In the genomic region with DNA sequence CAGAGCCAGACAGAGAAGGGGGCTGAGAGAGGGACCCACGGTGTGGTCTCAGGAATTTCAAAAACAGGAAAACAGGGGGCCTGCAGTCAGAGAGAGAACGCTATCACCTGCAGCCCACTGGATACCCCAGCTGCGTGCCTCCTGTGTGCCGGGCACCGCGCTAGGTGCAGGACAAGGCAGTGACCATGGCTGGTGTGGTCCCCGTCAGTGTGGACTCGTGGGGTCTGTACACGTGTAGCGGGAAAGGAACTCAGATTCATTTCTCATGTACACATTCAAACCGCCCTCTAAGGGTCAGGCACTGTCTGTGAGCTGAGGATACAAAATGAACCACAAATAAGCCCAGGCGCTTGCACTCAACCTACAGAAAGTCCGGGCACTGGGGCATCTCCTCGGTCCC, we compare ENCODE assay signal across 18 cellular contexts. TPM values are rescaled to one million over a fixed set of nuclear protein-coding genes. Genes with fewer than 3 reads are reported as not detected.
DNase-seq lines count a peak whose midpoint lies in the region; ATAC-seq, FAIRE-seq and TF ChIP-seq lines count a peak whose summit lies in the region.
"Had no signal": no experiment of that assay in that cellular context is flagged by ENCODE, and none has a peak within 500 bp of the region (broad histone marks: within the 10 kb centered on the region; RNA-seq: fewer than 3 reads in every experiment).

No MANE protein-coding gene starts in this region.

- intact Hi-C loops in HepG2 (cut with micrococcal nuclease; ENCODE audit: unreplicated experiment) (loop anchor here (5.0 kb wide), 1 partner anchor 296 kb away; no protein-coding TSS in a partner anchor), right lobe of liver (cut with DNase I) (loop anchor here (5.0 to 10.0 kb wide), 2 partner anchors 189 to 191 kb away; no protein-coding TSS in a partner anchor)

- H3K4me3 Mint-ChIP-seq in type B pancreatic cell (no peak overlapping the region), progenitor cell of endocrine pancreas (ENCODE audit: low read depth) (no peak overlapping the region)

- H3K9me3 ChIP-seq in HepG2 (ENCODE audit: low read length) (no peaks in the 10 kb centered on the region), right lobe of liver (no peaks in the 10 kb centered on the region), OCI-LY1 (ENCODE audit: low read length) (no peaks in the 10 kb centered on the region), iPS-20b (ENCODE audit: insufficient read depth, low read depth, low read length) (no peaks in the 10 kb centered on the region)
- H3K9me3 ChIP-seq: BE2C, HAP-1 had no signal

- H3K4me1 Mint-ChIP-seq in type B pancreatic cell (ENCODE audit: unreplicated experiment) (peaks cover 11% of the 10 kb centered on the region), progenitor cell of endocrine pancreas (ENCODE audit: low read depth) (peaks cover 7% of the 10 kb centered on the region)

- no peak for FAIRE-seq in HepG2 (lab: Jason Lieb, UNC)
- FAIRE-seq: D721Med had no signal

- WGBS in HepG2 (ENCODE audit: low lambda C conversion rate): 85% methylated on average over 12 of the region's 14 CpGs
- no CpG with 5 or more reads among the region's 14 CpGs for WGBS in right lobe of liver (ENCODE audit: insufficient coverage, low coverage, low lambda C conversion rate, missing lambda C conversion rate)

- TF ChIP-seq CTCF in HepG2 (CRISPR knock-in tag; IDR thresholded peaks at IDR 0.05): no peak
- TF ChIP-seq CTCF in right lobe of liver (IDR thresholded peaks at IDR 0.05): no peak
- TF ChIP-seq CTCF in OCI-LY1 (IDR thresholded peaks at IDR 0.05; ENCODE audit: low read length): no peak
- no peak for TF ChIP-seq CTCF in type B pancreatic cell (conservative IDR thresholded peaks at IDR 0.05)
- no peak for TF ChIP-seq CTCF in progenitor cell of endocrine pancreas (IDR thresholded peaks at IDR 0.05; ENCODE audit: unreplicated experiment)
- TF ChIP-seq CTCF in GM10266 (IDR thresholded peaks at IDR 0.05; ENCODE audit: control insufficient read depth, insufficient read depth, low read depth, missing control alignments): no peak

- H3K4me3 ChIP-seq in HepG2 (replicated peaks in 1 of 3; ENCODE audit: insufficient read depth in 1 of 3, low read depth in 2 of 3, low read length in 3 of 3) (no peak overlapping the region), right lobe of liver (no peak overlapping the region), OCI-LY1 (ENCODE audit: low read depth, low read length, poor library complexity, severe bottlenecking) (no peak overlapping the region), iPS-20b (ENCODE audit: low read length) (no peak overlapping the region)
- H3K4me3 ChIP-seq: HAP-1 had no signal

- POLR2A ChIA-PET in HepG2 (lab: Yijun Ruan, JAX): no interaction called here

- CTCF ChIA-PET in HepG2 (lab: Yijun Ruan, JAX; ENCODE audit: low intra/inter-chr PET ratio, low total read pairs): interaction anchor here (3.0 kb wide), 1 partner anchor 181 kb away, joined by 46 read pairs; no protein-coding TSS in a partner anchor

- H3K27me3 ChIP-seq in HepG2 (ENCODE audit: control insufficient read depth in 1 of 2, insufficient read depth in 2 of 2, low read length in 2 of 2): no peaks in the 10 kb centered on the region
- H3K27me3 ChIP-seq in right lobe of liver: no peaks in the 10 kb centered on the region
- H3K27me3 ChIP-seq in OCI-LY1 (ENCODE audit: insufficient read depth, low read length): no peaks in the 10 kb centered on the region
- no peaks in the 10 kb centered on the region for H3K27me3 ChIP-seq in iPS-20b (ENCODE audit: insufficient read depth, low read length)
- H3K27me3 ChIP-seq: BE2C, SJCRH30 had no signal

- no peak overlapping the region for H3K9ac ChIP-seq in HepG2 (ENCODE audit: insufficient read depth, low read depth, low read length)
- H3K9ac ChIP-seq in OCI-LY1 (ENCODE audit: low read length): no peak overlapping the region
- 0 out of 2 replicates have a peak overlapping the region, but pooled peaks have one; percentile 16 for H3K9ac ChIP-seq in iPS-20b (ENCODE audit: low read depth, low read length)

- TF ChIP-seq EP300 in HepG2 (IDR thresholded peaks at IDR 0.05; ENCODE audit: low read depth in 2 of 2, low read length in 2 of 2): no peak
- no peak for TF ChIP-seq EP300 in HepG2 (CRISPR knock-in tag; IDR thresholded peaks at IDR 0.05; ENCODE audit: borderline replicate concordance)

- H3K36me3 Mint-ChIP-seq in type B pancreatic cell: no peaks in the 10 kb centered on the region
- no peaks in the 10 kb centered on the region for H3K36me3 Mint-ChIP-seq in progenitor cell of endocrine pancreas (ENCODE audit: insufficient read depth)
- H3K36me3 Mint-ChIP-seq: CD8-positive, alpha-beta T cell had no signal

- BruUV-seq in HepG2 (replicated peaks; lab: Mats Ljungman, UMichigan): no TSS peak

- no peaks in the 10 kb centered on the region for H4K20me1 ChIP-seq in HepG2 (ENCODE audit: insufficient read depth, low read length)
- no peaks in the 10 kb centered on the region for H4K20me1 ChIP-seq in OCI-LY1 (ENCODE audit: insufficient read depth, low read length)

- no peak for TF ChIP-seq POLR2A in HepG2 (IDR thresholded peaks at IDR 0.05; ENCODE audit: insufficient read depth in 1 of 2, low read depth in 2 of 2, low read length in 2 of 2)
- no peak for TF ChIP-seq POLR2A in right lobe of liver (IDR thresholded peaks at IDR 0.05)

- DNase-seq in HepG2 (ENCODE audit: low spot score) (no peak), right lobe of liver (no peak), type B pancreatic cell (ENCODE audit: extremely low spot score, unreplicated experiment) (no peak), progenitor cell of endocrine pancreas (ENCODE audit: low spot score, unreplicated experiment) (no peak), GM10266 (ENCODE audit: extremely low spot score) (no peak)
- DNase-seq: CD8-positive, alpha-beta T cell; DMS79; NCI-H1105 treated with DMSO at 0.1 percent for 48 hours; NCI-H1694; NCI-H2081 treated with DMSO at 0.1 percent for 48 hours; RPMI8226 had no signal

- no peaks in the 10 kb centered on the region for H3F3A ChIP-seq in OCI-LY1 (ENCODE audit: insufficient read depth, low read length)

- peak; percentile 8; the same call in 2 of the 3 replicates for ATAC-seq in HepG2
- ATAC-seq in right lobe of liver: no peak
- no peak for ATAC-seq in GM21576 (IDR thresholded peaks at IDR 0.05; ENCODE audit: unreplicated experiment)
- ATAC-seq: CD8-positive, alpha-beta T cell had no signal

- H3K4me2 ChIP-seq in HepG2 (ENCODE audit: low read depth, low read length) (no peak overlapping the region), OCI-LY1 (ENCODE audit: low read length) (peak overlapping the region; percentile 23; the same call in 1 of the 2 replicates)

- H2AFZ ChIP-seq in HepG2 (ENCODE audit: low read length) (no peak overlapping the region), OCI-LY1 (ENCODE audit: low read length) (no peak overlapping the region)

- 0 out of 2 replicates have a peak, but pooled peaks cover 4% of the 10 kb centered on the region for H3K4me1 ChIP-seq in HepG2 (ENCODE audit: insufficient read depth, low read length)
- H3K4me1 ChIP-seq in right lobe of liver: no peaks in the 10 kb centered on the region
- peaks cover 20% of the 10 kb centered on the region for H3K4me1 ChIP-seq in OCI-LY1 (ENCODE audit: insufficient read depth, low read length, severe bottlenecking)
- H3K4me1 ChIP-seq in iPS-20b (ENCODE audit: insufficient read depth, low read length): 0 out of 2 replicates have a peak, but pooled peaks cover 3% of the 10 kb centered on the region
- H3K4me1 ChIP-seq: HAP-1, SJCRH30 had no signal

- H3K9me2 ChIP-seq in OCI-LY1 (ENCODE audit: low read depth, low read length): no peaks in the 10 kb centered on the region

- in situ Hi-C loops in HepG2 (cut with HindIII; ENCODE audit: extremely low pct_ligation_motif_present, low pct_unique_long_range_greater_than_20kb): loop anchor here (5.0 kb wide), 1 partner anchor 181 kb away; no protein-coding TSS in a partner anchor

- no peak overlapping the region for H3K27ac ChIP-seq in HepG2 (ENCODE audit: extremely low read length, insufficient read depth, low read length)
- no peak overlapping the region for H3K27ac ChIP-seq in right lobe of liver
- H3K27ac ChIP-seq in OCI-LY1 (ENCODE audit: low read depth, low read length, poor library complexity, severe bottlenecking): no peak overlapping the region
- no peak overlapping the region for H3K27ac ChIP-seq in iPS-20b (ENCODE audit: low read length)
- H3K27ac ChIP-seq: SJCRH30 had no signal

- no peaks in the 10 kb centered on the region for H3K79me2 ChIP-seq in HepG2 (ENCODE audit: insufficient read depth, low read length)
- no peaks in the 10 kb centered on the region for H3K79me2 ChIP-seq in OCI-LY1 (ENCODE audit: insufficient read depth, low read length)

- no peak for TF ChIP-seq RAD21 in HepG2 (CRISPR knock-in tag; IDR thresholded peaks at IDR 0.05)

- H3K27ac Mint-ChIP-seq in type B pancreatic cell (peak overlapping the region; percentile 55), progenitor cell of endocrine pancreas (no peak overlapping the region)
- H3K27ac Mint-ChIP-seq: CD8-positive, alpha-beta T cell had no signal

- H3K27me3 Mint-ChIP-seq in type B pancreatic cell (peaks cover 3% of the 10 kb centered on the region), progenitor cell of endocrine pancreas (peaks cover 10% of the 10 kb centered on the region)

- H3K9me3 Mint-ChIP-seq in type B pancreatic cell: peaks cover 8% of the 10 kb centered on the region
- H3K9me3 Mint-ChIP-seq in progenitor cell of endocrine pancreas (ENCODE audit: low read depth): no peaks in the 10 kb centered on the region
- H3K9me3 Mint-ChIP-seq: CD8-positive, alpha-beta T cell had no signal

- peaks cover 22 to 92% of the 10 kb centered on the region in 2 experiments for H3K36me3 ChIP-seq in HepG2 (replicated peaks in 1 of 2; ENCODE audit: control insufficient read depth in 1 of 2, insufficient read depth in 2 of 2, low read length in 2 of 2)
- H3K36me3 ChIP-seq in right lobe of liver: no peaks in the 10 kb centered on the region
- H3K36me3 ChIP-seq in OCI-LY1 (ENCODE audit: insufficient read depth, low read length): no peaks in the 10 kb centered on the region
- no peaks in the 10 kb centered on the region for H3K36me3 ChIP-seq in iPS-20b (ENCODE audit: insufficient read depth, low read depth, low read length)
- H3K36me3 ChIP-seq: BE2C, HAP-1, SJCRH30 had no signal

RNA-seq across cellular contexts. Expression of gene SSUH2, which starts 20.9 kb away (rescaled TPM):
- total RNA-seq in HepG2 (2016; rRNA removed; fragmentation: Illumina TruSeq; extraction: Trizol) (36.2 and 38.1 TPM in 2 replicates), right lobe of liver (1 to 10 TPM in 4 of 6 experiments, under 1 TPM in 1, not detected in 1; 0.09 to 2.0 (median 1.1) TPM), type B pancreatic cell (ENCODE audit: low replicate concordance) (0.45 and 1.4 TPM in 2 replicates), progenitor cell of endocrine pancreas (0.57 and 0.62 TPM in 2 replicates)
- total RNA-seq in HepG2 (2016; cell fraction: cytosol; rRNA removed; fragmentation: Illumina TruSeq; extraction: Trizol; ENCODE audit: low read depth): 18.7 and 20.4 TPM in 2 replicates
- 34.9 and 39.3 TPM in 2 replicates for total RNA-seq in HepG2 (2016; cell fraction: insoluble cytoplasmic fraction; rRNA removed; fragmentation: Illumina TruSeq; extraction: Trizol)
- total RNA-seq in HepG2 (2016; cell fraction: membrane; rRNA removed; fragmentation: Illumina TruSeq; extraction: Trizol): 36.1 and 39.1 TPM in 2 replicates
- total RNA-seq in HepG2 (2016; cell fraction: nucleus; rRNA removed; fragmentation: Illumina TruSeq; extraction: Trizol): 27.0 and 32.8 TPM in 2 replicates
- 125 and 136 TPM in 2 replicates for polyA plus RNA-seq in HepG2 (2011; rRNA removed)
- polyA plus RNA-seq in HepG2 (2011; cell fraction: cytosol; rRNA removed): 88.0 and 109 TPM in 2 replicates
- polyA plus RNA-seq in HepG2 (2011; cell fraction: nucleus; rRNA removed): 335 and 419 TPM in 2 replicates
- 46.9 and 59.9 TPM in 2 replicates for polyA plus RNA-seq in HepG2 (2012)
- polyA plus RNA-seq in HepG2 (2016; cell fraction: cytosol; fragmentation: Illumina TruSeq; extraction: Trizol; ENCODE audit: low read depth): 25.2 and 30.9 TPM in 2 replicates
- 49.3 and 54.5 TPM in 2 replicates for polyA plus RNA-seq in HepG2 (2016; cell fraction: insoluble cytoplasmic fraction; fragmentation: Illumina TruSeq; extraction: Trizol; ENCODE audit: low read depth)
- polyA plus RNA-seq in HepG2 (2016; cell fraction: membrane; fragmentation: Illumina TruSeq; extraction: Trizol; ENCODE audit: low read depth): 43.5 and 51.8 TPM in 2 replicates
- polyA plus RNA-seq in HepG2 (2016; cell fraction: nucleus; fragmentation: Illumina TruSeq; extraction: Trizol; ENCODE audit: insufficient read depth, low read depth): 77.3 and 79.0 TPM in 2 replicates
- polyA minus RNA-seq in HepG2 (2011; rRNA and poly(A)+ RNA removed; ENCODE audit: low replicate concordance): 2.2 and 130 TPM in 2 replicates
- polyA minus RNA-seq in HepG2 (2011; cell fraction: cytosol; rRNA and poly(A)+ RNA removed): 39.6 and 44.4 TPM in 2 replicates
- 64.2 and 69.1 TPM in 2 replicates for polyA minus RNA-seq in HepG2 (2011; cell fraction: nucleus; rRNA and poly(A)+ RNA removed)
- total RNA-seq: CD8-positive, alpha-beta T cell had no signal
